ENCODE assay signal across 15 cellular contexts in the genomic region with DNA sequence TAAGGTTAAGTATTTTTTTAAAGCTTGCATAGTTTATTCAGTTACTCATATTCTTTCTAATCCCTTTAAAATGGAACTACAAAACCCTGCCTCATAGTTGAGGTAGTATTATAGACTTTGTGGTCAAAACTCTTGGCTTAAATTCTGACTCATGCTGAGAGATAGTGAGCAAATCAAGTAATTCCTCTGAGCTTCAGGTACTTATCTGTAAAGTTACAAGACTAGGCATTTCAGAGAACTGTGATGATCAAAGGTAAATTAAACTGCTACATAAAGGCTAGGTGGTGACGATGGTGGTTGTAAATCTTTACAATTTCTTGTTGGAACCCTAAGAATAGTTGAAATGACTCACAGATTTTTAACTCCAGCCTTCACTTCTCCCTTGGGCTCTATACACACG. TPM values are rescaled to one million over a fixed set of nuclear protein-coding genes. Genes with fewer than 3 reads are reported as not detected.
DNase-seq lines count a peak whose midpoint lies in the region; ATAC-seq, FAIRE-seq and TF ChIP-seq lines count a peak whose summit lies in the region.
"Had no signal": no experiment of that assay in that cellular context is flagged by ENCODE, and none has a peak within 500 bp of the region (broad histone marks: within the 10 kb centered on the region; RNA-seq: fewer than 3 reads in every experiment).

No MANE protein-coding gene starts in this region.

- peaks cover 23% of the 10 kb centered on the region for H3K4me1 Mint-ChIP-seq in activated naive CD8-positive, alpha-beta T cell treated with anti-CD3 and anti-CD28 coated beads for 36 hours

- H3K4me3 ChIP-seq in AG10803 (ENCODE audit: low read length): no peak overlapping the region

- DNase-seq in AG10803 (ENCODE audit: low read depth) (peak; percentile 73), HCEC 1CT (peak; percentile 74), iris pigment epithelial cell (ENCODE audit: low read depth) (peak; percentile 93), pons (ENCODE audit: low spot score) (no peak), HTR-8/SVneo (ENCODE audit: insufficient read length, low spot score) (no peak), KBM-7 (no peak)
- no peak for DNase-seq in activated naive CD8-positive, alpha-beta T cell treated with anti-CD3 and anti-CD28 coated beads for 36 hours
- DNase-seq: activated CD8-positive, alpha-beta memory T cell treated with anti-CD3 and anti-CD28 coated beads, Interleukin-2, amount 50 U/mL, for 4 hours; NCI-H526 treated with DMSO at 0.1 percent for 48 hours had no signal

- no peak for FAIRE-seq in HTR-8/SVneo (lab: Jason Lieb, UNC)
- FAIRE-seq: colon, D721Med had no signal

- H3K9me3 Mint-ChIP-seq in activated naive CD8-positive, alpha-beta T cell treated with anti-CD3 and anti-CD28 coated beads for 36 hours: no peaks in the 10 kb centered on the region
- H3K9me3 Mint-ChIP-seq: T-helper 1 cell treated with Interleukin-12 subunit alpha and Interleukin-12 subunit beta and Interleukin-4 antibody, amounts not matched to agents 30 μg/mL and 1 μg/mL, for 36 hours had no signal

- in situ Hi-C loops in KBM-7 (cut with MboI; ENCODE audit: low pct_unique_long_range_greater_than_20kb, low sequenced_read_pairs): no loop called here

- TF ChIP-seq CTCF in AG10803 (conservative IDR thresholded peaks at IDR 0.05; ENCODE audit: low read length): no peak

- no peak overlapping the region for H3K4me3 Mint-ChIP-seq in activated naive CD8-positive, alpha-beta T cell treated with anti-CD3 and anti-CD28 coated beads for 36 hours

- no peaks in the 10 kb centered on the region for H3K27me3 Mint-ChIP-seq in activated naive CD8-positive, alpha-beta T cell treated with anti-CD3 and anti-CD28 coated beads for 36 hours

- peak overlapping the region; percentile 79 for H3K27ac Mint-ChIP-seq in activated naive CD8-positive, alpha-beta T cell treated with anti-CD3 and anti-CD28 coated beads for 36 hours
- H3K27ac Mint-ChIP-seq: T-helper 1 cell treated with Interleukin-12 subunit alpha and Interleukin-12 subunit beta and Interleukin-4 antibody, amounts not matched to agents 30 μg/mL and 1 μg/mL, for 36 hours had no signal

- peaks cover 2% of the 10 kb centered on the region for H3K36me3 Mint-ChIP-seq in activated naive CD8-positive, alpha-beta T cell treated with anti-CD3 and anti-CD28 coated beads for 36 hours

- no peak for ATAC-seq in HG03460 (IDR thresholded peaks at IDR 0.05; ENCODE audit: unreplicated experiment)

RNA-seq across cellular contexts. Expression of a gene that starts 3.2 kb away (rescaled TPM):
- total RNA-seq in activated naive CD8-positive, alpha-beta T cell treated with anti-CD3 and anti-CD28 coated beads for 36 hours: 10 to 100 TPM; 11.3 to 11.4 TPM

RNA-seq across cellular contexts. Expression of a gene that starts 42.2 kb away (rescaled TPM):
- not detected for total RNA-seq in activated naive CD8-positive, alpha-beta T cell treated with anti-CD3 and anti-CD28 coated beads for 36 hours
- total RNA-seq: mesenteric fat pad, skeletal muscle tissue had no signal

Comparison
In these comparisons a context has a peak if more than half of its experiments do, and no peak if none do; other contexts are left out.
1. DNase-seq: peak in AG10803 (single experiment), HCEC 1CT (single experiment) and iris pigment epithelial cell (single experiment); none in activated naive CD8-positive, alpha-beta T cell treated with anti-CD3 and anti-CD28 coated beads for 36 hours (single experiment), pons (single experiment), HTR-8/SVneo (single experiment) and KBM-7 (single experiment).